Comparison of ENCODE assay signal across 18 cellular contexts in genomic region chr9:134459164-134459563, GRCh38.
DNase-seq lines count a peak whose midpoint lies in the region; ATAC-seq and TF ChIP-seq lines count a peak whose summit lies in the region.
"Had no signal": no experiment of that assay in that cellular context is flagged by ENCODE, and none has a peak within 500 bp of the region (broad histone marks: within the 10 kb centered on the region; RNA-seq: fewer than 3 reads in every experiment).

No MANE protein-coding gene starts in this region.

- H3K4me3 ChIP-seq in left lung (no peak overlapping the region), upper lobe of left lung (no peak overlapping the region), Peyer's patch (no peak overlapping the region)

- POLR2A ChIA-PET in RWPE1 (lab: Yijun Ruan, JAX; ENCODE audit: low non-redundant PET): no interaction called here

- H3K27ac ChIP-seq in RWPE1 (peak overlapping the region; percentile 57), left lung (no peak overlapping the region), upper lobe of left lung (no peak overlapping the region), Peyer's patch (no peak overlapping the region)

- ATAC-seq in Right ventricle myocardium inferior: no peak
- ATAC-seq in Right ventricle myocardium superior (ENCODE audit: poor library complexity): no peak
- ATAC-seq in left lung: peak; percentile 24
- no peak for ATAC-seq in upper lobe of left lung (ENCODE audit: low FRiP score in 2 of 2)
- ATAC-seq: HCT116 had no signal

- TF ChIP-seq POLR2A in upper lobe of left lung (IDR thresholded peaks at IDR 0.05): no peak
- no peak for TF ChIP-seq POLR2A in Peyer's patch (IDR thresholded peaks at IDR 0.05)

- DNase-seq in Right ventricle myocardium inferior (ENCODE audit: missing footprints) (peak; percentile 83), Right ventricle myocardium superior (no peak), RWPE1 (ENCODE audit: low spot score) (no peak), left lung (peak; percentile 81 to 84), upper lobe of left lung (peak; percentile 46 to 66), Peyer's patch (no peak), T-helper 9 cell (no peak)
- no peak for DNase-seq in activated CD4-positive, alpha-beta T cell treated with anti-CD3 and anti-CD28 coated beads, Interleukin-2, amount 50 U/mL, for 1 hour
- DNase-seq: activated CD4-positive, alpha-beta memory T cell treated with anti-CD3 and anti-CD28 coated beads for 36 hours; activated naive CD4-positive, alpha-beta T cell treated with anti-CD3 and anti-CD28 coated beads for 36 hours; activated T-cell treated with anti-CD3 and anti-CD28 coated beads, Interleukin-2, amount 50 U/mL, for 1 hour; DMS153; NCI-H1436 treated with DMSO at 0.1 percent for 48 hours; NCI-H2171 treated with DMSO at 0.1 percent for 48 hours; NCI-H526 treated with DMSO at 0.1 percent for 48 hours; small intestine; stimulated activated CD4-positive, alpha-beta T cell treated with anti-CD3 and anti-CD28 coated beads, Interleukin-4, amount 100 ng/mL, for 24 hours had no signal

- 72 to 88% methylated on average over 3 to 9 of the region's 9 CpGs for WGBS in upper lobe of left lung, 2 donors

- CTCF ChIA-PET in RWPE1 (lab: Yijun Ruan, JAX): interaction anchor here (0.6 to 1.5 kb wide), 4 partner anchors 9 to 288 kb away, joined by 3 to 7 read pairs (median 4); no protein-coding TSS in a partner anchor

- intact Hi-C loops in Right ventricle myocardium inferior (cut with DNase I): loop anchor here (5.0 kb wide), 1 partner anchor 183 kb away; the partner anchor contains the start of gene COL5A1
- intact Hi-C loops in Right ventricle myocardium superior (cut with DNase I): no loop called here
- intact Hi-C loops in left lung (cut with DNase I): loop anchor here in 1 of 2 donors (10.0 kb wide), 1 partner anchor 186 kb away; the partner anchor contains the start of gene COL5A1

- H3K4me1 ChIP-seq in left lung (peaks cover 19 to 39% of the 10 kb centered on the region in 2 donors), upper lobe of left lung (peaks cover 17 to 26% (median 22%) of the 10 kb centered on the region in 4 donors), Peyer's patch (peaks cover 0 to 21% (median 6%) of the 10 kb centered on the region in 4 donors)

- H3K9me3 ChIP-seq in left lung (peaks cover 0 to 4% of the 10 kb centered on the region in 2 donors), upper lobe of left lung (peaks cover 0 to 4% (median 0%) of the 10 kb centered on the region in 4 donors), Peyer's patch (no peaks in the 10 kb centered on the region)

- H3K36me3 ChIP-seq in left lung (no peaks in the 10 kb centered on the region), upper lobe of left lung (no peaks in the 10 kb centered on the region), Peyer's patch (no peaks in the 10 kb centered on the region)

- no peak for TF ChIP-seq CTCF in RWPE1 (conservative IDR thresholded peaks at IDR 0.05; ENCODE audit: low read depth)
- TF ChIP-seq CTCF in left lung (IDR thresholded peaks at IDR 0.05): no peak
- no peak for TF ChIP-seq CTCF in upper lobe of left lung (IDR thresholded peaks at IDR 0.05)
- TF ChIP-seq CTCF in Peyer's patch (IDR thresholded peaks at IDR 0.05): no peak

- no peak for TF ChIP-seq EP300 in upper lobe of left lung (IDR thresholded peaks at IDR 0.05)

- peaks cover 0 to 7% of the 10 kb centered on the region in 2 donors for H3K27me3 ChIP-seq in left lung
- no peaks in the 10 kb centered on the region for H3K27me3 ChIP-seq in upper lobe of left lung
- no peaks in the 10 kb centered on the region for H3K27me3 ChIP-seq in Peyer's patch

Comparison
In these comparisons a context has a peak if more than half of its experiments do, and no peak if none do; other contexts are left out.
1. DNase-seq: peak in Right ventricle myocardium inferior (single experiment), left lung (2 of 2) and upper lobe of left lung (2 of 2); none in Right ventricle myocardium superior (single experiment), RWPE1 (single experiment), Peyer's patch (0 of 3), T-helper 9 cell (single experiment) and activated CD4-positive, alpha-beta T cell treated with anti-CD3 and anti-CD28 coated beads, Interleukin-2, amount 50 U/mL, for 1 hour (single experiment).